ENCODE assay signal across 25 cellular contexts in genomic region chr9:91811024-91811909, GRCh38.
DNase-seq lines count a peak whose midpoint lies in the region; ATAC-seq and TF ChIP-seq lines count a peak whose summit lies in the region.
"Had no signal": no experiment of that assay in that cellular context is flagged by ENCODE, and none has a peak within 500 bp of the region (broad histone marks: within the 10 kb centered on the region; RNA-seq: fewer than 3 reads in every experiment).

No MANE protein-coding gene starts in this region.

- H3K9me3 Mint-ChIP-seq in WTC11: no peaks in the 10 kb centered on the region
- H3K9me3 Mint-ChIP-seq: activated naive CD8-positive, alpha-beta T cell treated with anti-CD3 and anti-CD28 coated beads, Interleukin-2, amount 10 ng/mL, durations not matched to agents 7 days and 5 days; central memory CD8-positive, alpha-beta T cell; HFFc6; immature natural killer cell; natural killer cell had no signal

- H4K20me1 ChIP-seq in PC-3 (ENCODE audit: low read length): no peaks in the 10 kb centered on the region

- H3K4me1 Mint-ChIP-seq in WTC11: peaks cover 10% of the 10 kb centered on the region; the same call in 1 of the 2 replicates
- H3K4me1 Mint-ChIP-seq: activated naive CD8-positive, alpha-beta T cell treated with anti-CD3 and anti-CD28 coated beads, Interleukin-2, amount 10 ng/mL, durations not matched to agents 7 days and 5 days; central memory CD8-positive, alpha-beta T cell; immature natural killer cell; natural killer cell had no signal

- WGBS in sigmoid colon, 2 donors: 88 to 93% methylated on average over 19 of the region's 19 CpGs

- H3K9me2 ChIP-seq in PC-3 (replicated peaks; ENCODE audit: low read length): no peaks in the 10 kb centered on the region

- H3K9me3 ChIP-seq in HEK293 (ENCODE audit: control insufficient read depth, insufficient read depth, low read depth, low read length) (no peaks in the 10 kb centered on the region), sigmoid colon (no peaks in the 10 kb centered on the region), PC-3 (ENCODE audit: low read length) (no peaks in the 10 kb centered on the region)
- H3K9me3 ChIP-seq: left ventricle myocardium inferior, MG63 had no signal

- intact Hi-C loops in sigmoid colon (cut with DNase I) (no loop called here), PC-3 (cut with micrococcal nuclease) (no loop called here)

- no peak for TF ChIP-seq CTCF in HEK293 (tag by site-specific recombination; IDR thresholded peaks at IDR 0.05)
- TF ChIP-seq CTCF in WTC11 (IDR thresholded peaks at IDR 0.05): no peak
- no peak for TF ChIP-seq CTCF in sigmoid colon (IDR thresholded peaks at IDR 0.05)
- TF ChIP-seq CTCF in PC-3 (conservative IDR thresholded peaks at IDR 0.05; ENCODE audit: low read depth, low read length): no peak

- H3K27ac ChIP-seq in HEK293 (ENCODE audit: extremely low read depth, low read depth, low read length) (no peak overlapping the region), sigmoid colon (peak overlapping the region in 3 of 4 donors; percentile 22 to 85 (median 84)), PC-3 (ENCODE audit: low read length) (no peak overlapping the region)
- H3K27ac ChIP-seq: dorsolateral prefrontal cortex, epithelial cell of prostate, left ventricle myocardium inferior had no signal

- H3K36me3 Mint-ChIP-seq in WTC11: no peaks in the 10 kb centered on the region
- H3K36me3 Mint-ChIP-seq: activated naive CD8-positive, alpha-beta T cell treated with anti-CD3 and anti-CD28 coated beads, Interleukin-2, amount 10 ng/mL, durations not matched to agents 7 days and 5 days; immature natural killer cell; natural killer cell had no signal

- POLR2A ChIA-PET in HEK293 (lab: Yijun Ruan, JAX) (no interaction called here), WTC11 (lab: Charles Lee) (interaction anchor here (0.7 kb wide), 1 partner anchor 290 kb away, joined by 4 read pairs; no protein-coding TSS in a partner anchor), PC-3 (lab: Charles Lee; ENCODE audit: unreplicated experiment) (no interaction called here)

- H3K4me2 ChIP-seq in PC-3 (ENCODE audit: low read length): no peak overlapping the region

- TF ChIP-seq EP300 in sigmoid colon (IDR thresholded peaks at IDR 0.05): no peak

- H3K27me3 ChIP-seq in sigmoid colon (no peaks in the 10 kb centered on the region), PC-3 (ENCODE audit: low read length) (no peaks in the 10 kb centered on the region)
- H3K27me3 ChIP-seq: MG63 had no signal

- CTCF ChIA-PET in HEK293 (lab: Yijun Ruan, JAX) (interaction anchor here (0.7 kb wide), 2 partner anchors 830 to 914 kb away, joined by 3 to 7 read pairs; no protein-coding TSS in a partner anchor), WTC11 (lab: Charles Lee) (interaction anchor here (1.0 to 1.2 kb wide), 2 partner anchors 46 to 139 kb away, joined by 3 to 5 read pairs; no protein-coding TSS in a partner anchor), PC-3 (lab: Charles Lee) (no interaction called here)

- no peak overlapping the region for H3K4me3 Mint-ChIP-seq in WTC11
- H3K4me3 Mint-ChIP-seq: activated naive CD8-positive, alpha-beta T cell treated with anti-CD3 and anti-CD28 coated beads, Interleukin-2, amount 10 ng/mL, durations not matched to agents 7 days and 5 days; central memory CD8-positive, alpha-beta T cell; HFFc6; immature natural killer cell; natural killer cell had no signal

- ATAC-seq in WTC11 (no peak), GM21390 (IDR thresholded peaks at IDR 0.05; ENCODE audit: unreplicated experiment) (no peak), PC-3 (no peak)
- ATAC-seq: natural killer cell had no signal

- H3F3A ChIP-seq in PC-3 (ENCODE audit: low read length, unreplicated experiment): no peaks in the 10 kb centered on the region

- DNase-seq in WTC11 (ENCODE audit: low spot score) (no peak), iPS-NIHi7 (ENCODE audit: extremely low spot score) (peak; percentile 9), sigmoid colon (peak; percentile 63), occipital lobe (lab: John Stamatoyannopoulos, UW) (no peak), PC-3 (no peak)
- DNase-seq: activated CD4-positive, alpha-beta T cell treated with anti-CD3 and anti-CD28 coated beads, Interleukin-2, amount 50 U/mL, for 48 hours; activated CD4-positive, CD25-positive, alpha-beta regulatory T cell; activated effector memory CD4-positive, alpha-beta T cell treated with anti-CD3 and anti-CD28 coated beads, Interleukin-2, amount 50 U/mL, for 16 hours; activated naive CD8-positive, alpha-beta T cell treated with anti-CD3 and anti-CD28 coated beads, Interleukin-2, amount 10 ng/mL, durations not matched to agents 7 days and 5 days; dorsolateral prefrontal cortex; EL; HFFc6; immature natural killer cell; left ventricle myocardium inferior; MG63; midbrain; natural killer cell; NCI-H2029 treated with DMSO at 0.1 percent for 48 hours; NK-92 treated with Interleukin-12 subunit alpha and Interleukin-12 subunit beta, amount 100 ng/mL, for 24 hours; SHP77 had no signal

- TF ChIP-seq POLR2A in sigmoid colon (IDR thresholded peaks at IDR 0.05): no peak

- no peak overlapping the region for H2AFZ ChIP-seq in PC-3 (ENCODE audit: low read length)

- no peaks in the 10 kb centered on the region for H3K27me3 Mint-ChIP-seq in WTC11 (ENCODE audit: low read depth)
- H3K27me3 Mint-ChIP-seq: progenitor cell of endocrine pancreas had no signal

- H3K9ac ChIP-seq in PC-3 (ENCODE audit: low read length): no peak overlapping the region

- H3K79me2 ChIP-seq in PC-3 (ENCODE audit: low read length): no peaks in the 10 kb centered on the region

- H3K4me1 ChIP-seq in HEK293 (ENCODE audit: control insufficient read depth, insufficient read depth, low read length): 0 out of 2 replicates have a peak, but pooled peaks cover 2% of the 10 kb centered on the region
- H3K4me1 ChIP-seq in sigmoid colon: peaks cover 0 to 88% (median 82%) of the 10 kb centered on the region in 4 donors
- H3K4me1 ChIP-seq in PC-3 (ENCODE audit: insufficient read depth, low read length): no peaks in the 10 kb centered on the region
- H3K4me1 ChIP-seq: left ventricle myocardium inferior had no signal

- H3K36me3 ChIP-seq in HEK293 (ENCODE audit: control insufficient read depth in 2 of 2, insufficient read depth in 1 of 2, low read length in 2 of 2) (no peaks in the 10 kb centered on the region), sigmoid colon (no peaks in the 10 kb centered on the region), PC-3 (ENCODE audit: low read depth, low read length) (no peaks in the 10 kb centered on the region)
- H3K36me3 ChIP-seq: left ventricle myocardium inferior, MG63 had no signal

- H3K27ac Mint-ChIP-seq in WTC11: peak overlapping the region; percentile 73
- H3K27ac Mint-ChIP-seq: activated naive CD8-positive, alpha-beta T cell treated with anti-CD3 and anti-CD28 coated beads, Interleukin-2, amount 10 ng/mL, durations not matched to agents 7 days and 5 days; HFFc6; immature natural killer cell; natural killer cell; progenitor cell of endocrine pancreas had no signal

- H3K4me3 ChIP-seq in HEK293 (ENCODE audit: low read depth, low read length) (no peak overlapping the region), sigmoid colon (no peak overlapping the region), PC-3 (ENCODE audit: low read length) (no peak overlapping the region)
- H3K4me3 ChIP-seq: dorsolateral prefrontal cortex, left ventricle myocardium inferior, MG63 had no signal

- BruUV-seq in PC-3 (replicated peaks; lab: Mats Ljungman, UMichigan): no TSS peak

TF ChIP-seq in HEK293, 187 proteins besides CTCF, POLR2A, EP300 and RAD21 (continues in another document):
- TF ChIP-seq ZNF324 (tag by site-specific recombination; IDR thresholded peaks at IDR 0.05): no peak
- TF ChIP-seq ZNF394 (tag by site-specific recombination; IDR thresholded peaks at IDR 0.05; ENCODE audit: borderline replicate concordance): no peak
- TF ChIP-seq ZIC2 (tag by site-specific recombination; IDR thresholded peaks at IDR 0.05): peak; percentile 97
- 0 out of 2 replicates have a peak, but pooled peaks have one; percentile 21 for TF ChIP-seq ZNF449 (tag by site-specific recombination; IDR thresholded peaks at IDR 0.05)
- TF ChIP-seq ZNF561 (tag by site-specific recombination; IDR thresholded peaks at IDR 0.05; ENCODE audit: borderline replicate concordance): no peak
- no peak for TF ChIP-seq ZNF37A (tag by site-specific recombination; IDR thresholded peaks at IDR 0.05)

TF ChIP-seq in WTC11, 78 proteins besides CTCF, POLR2A, EP300 and RAD21:
- TF ChIP-seq ATF3 (CRISPR knock-in tag; conservative IDR thresholded peaks at IDR 0.05): no peak
TF ChIP-seq in WTC11: peak in this region for 0.

Comparison
In these comparisons a context has a peak if more than half of its experiments do, and no peak if none do; other contexts are left out.
1. H3K27ac ChIP-seq: peak in sigmoid colon (3 of 4); none in HEK293 (single experiment) and PC-3 (single experiment).
2. DNase-seq: peak in iPS-NIHi7 (single experiment) and sigmoid colon (single experiment); none in WTC11 (single experiment), occipital lobe (single experiment) and PC-3 (single experiment).